ENCODE assay signal across 9 cellular contexts in genomic region chr19:17097593-17098126, GRCh38. TPM values are rescaled to one million over a fixed set of nuclear protein-coding genes. Genes with fewer than 3 reads are reported as not detected.
DNase-seq lines count a peak whose midpoint lies in the region; ATAC-seq and TF ChIP-seq lines count a peak whose summit lies in the region.
"Had no signal": no experiment of that assay in that cellular context is flagged by ENCODE, and none has a peak within 500 bp of the region (broad histone marks: within the 10 kb centered on the region; RNA-seq: fewer than 3 reads in every experiment).

No MANE protein-coding gene starts in this region.

- DNase-seq in CD8-positive, alpha-beta memory T cell: no peak
- DNase-seq in NCI-H460 (ENCODE audit: extremely low read depth, low read depth) (peak; percentile 52), fibroblast of mammary gland (ENCODE audit: low read depth) (peak; percentile 71), osteoblast (ENCODE audit: insufficient read length, low spot score, missing footprints) (peak; percentile 87), amygdala (lab: John Stamatoyannopoulos, UW) (no peak), KBM-7 (no peak), dedifferentiated amniotic fluid mesenchymal stem cell (ENCODE audit: extremely low spot score) (no peak)
- DNase-seq: hippocampal formation had no signal

- H3K4me1 Mint-ChIP-seq in CD8-positive, alpha-beta memory T cell: peaks cover 30 to 57% (median 43%) of the 10 kb centered on the region in 3 donors

- no peak overlapping the region for H3K4me3 ChIP-seq in CD8-positive, alpha-beta memory T cell (ENCODE audit: low read length)
- H3K4me3 ChIP-seq in fibroblast of mammary gland (ENCODE audit: control insufficient read depth, low read depth, low read length): no peak overlapping the region
- H3K4me3 ChIP-seq in osteoblast (ENCODE audit: insufficient read depth, low read length): no peak overlapping the region

- H3K4me3 Mint-ChIP-seq in CD8-positive, alpha-beta memory T cell: no peak overlapping the region

- no peak overlapping the region for H2AFZ ChIP-seq in osteoblast (ENCODE audit: low read length)

- H3K4me1 ChIP-seq in CD8-positive, alpha-beta memory T cell (ENCODE audit: insufficient read depth, low read length): no peaks in the 10 kb centered on the region
- H3K4me1 ChIP-seq in osteoblast (ENCODE audit: insufficient read depth, low read length): peaks cover 16% of the 10 kb centered on the region

- peaks cover 11% of the 10 kb centered on the region for H3K36me3 ChIP-seq in CD8-positive, alpha-beta memory T cell (ENCODE audit: insufficient read depth, low read length)
- peaks cover 24% of the 10 kb centered on the region for H3K36me3 ChIP-seq in osteoblast (ENCODE audit: insufficient read depth, low read length)

- H3K27ac ChIP-seq in CD8-positive, alpha-beta memory T cell (ENCODE audit: low read depth, low read length): peak overlapping the region; percentile 29
- peak overlapping the region; percentile 30 for H3K27ac ChIP-seq in osteoblast (ENCODE audit: low read depth, low read length)

- peaks cover 96% of the 10 kb centered on the region for H3K79me2 ChIP-seq in osteoblast (ENCODE audit: insufficient read depth, low read length)

- in situ Hi-C loops in KBM-7 (cut with MboI; ENCODE audit: low pct_unique_long_range_greater_than_20kb, low sequenced_read_pairs): no loop called here

- CTCF ChIA-PET in CD8-positive, alpha-beta memory T cell (lab: Charles Lee): no interaction called here

- peak overlapping the region; percentile 27 for H3K4me2 ChIP-seq in osteoblast (ENCODE audit: insufficient read depth, low read length)

- ATAC-seq in HG02840 (IDR thresholded peaks at IDR 0.05; ENCODE audit: low FRiP score, unreplicated experiment): no peak

- H3K9me3 Mint-ChIP-seq in CD8-positive, alpha-beta memory T cell: peaks cover 0 to 2% (median 0%) of the 10 kb centered on the region in 5 donors

- H4K20me1 ChIP-seq in osteoblast (ENCODE audit: insufficient read depth, low read length): peaks cover 16% of the 10 kb centered on the region

- H3K27me3 ChIP-seq in CD8-positive, alpha-beta memory T cell (ENCODE audit: insufficient read depth, low read length, poor library complexity, severe bottlenecking): no peaks in the 10 kb centered on the region
- H3K27me3 ChIP-seq in osteoblast (ENCODE audit: insufficient read depth, low read length): no peaks in the 10 kb centered on the region

- no peak for TF ChIP-seq CTCF in fibroblast of mammary gland (conservative IDR thresholded peaks at IDR 0.05; ENCODE audit: control insufficient read depth, insufficient read depth, low read depth, low read length)
- no peak for TF ChIP-seq CTCF in osteoblast (IDR thresholded peaks at IDR 0.05; ENCODE audit: extremely low read depth, low read depth, low read length)

- POLR2A ChIA-PET in CD8-positive, alpha-beta memory T cell (lab: Charles Lee): interaction anchor here (0.6 kb wide), 1 partner anchor 56 kb away, joined by 4 read pairs; no protein-coding TSS in a partner anchor

- peak overlapping the region in 3 of 8 donors; percentile 10 to 87 (median 17) for H3K27ac Mint-ChIP-seq in CD8-positive, alpha-beta memory T cell

- H3K27me3 Mint-ChIP-seq in CD8-positive, alpha-beta memory T cell: no peaks in the 10 kb centered on the region

- H3K9me3 ChIP-seq in CD8-positive, alpha-beta memory T cell (ENCODE audit: low read length): no peaks in the 10 kb centered on the region
- H3K9me3 ChIP-seq in osteoblast (ENCODE audit: low read depth, low read length): no peaks in the 10 kb centered on the region

- H3K36me3 Mint-ChIP-seq in CD8-positive, alpha-beta memory T cell: peaks cover under 1 to 51% (median 6%) of the 10 kb centered on the region in 3 donors

RNA-seq across cellular contexts. Expression of gene MYO9B, which starts 22.1 kb away (rescaled TPM):
- 100 to 1,000 TPM; 104 to 108 TPM for total RNA-seq in CD8-positive, alpha-beta memory T cell
- 24.9 TPM for polyA plus RNA-seq in CD8-positive, alpha-beta memory T cell
- total RNA-seq in NCI-H460 (2014; rRNA removed; shearing (Covaris generic)): 12.4 and 13.5 TPM in 2 replicates
- 25.4 and 38.0 TPM in 2 replicates for polyA plus RNA-seq in NCI-H460 (2014; cell fraction: nucleus; rRNA removed)
- total RNA-seq in osteoblast: 86.9 and 96.6 TPM in 2 replicates

RNA-seq across cellular contexts. Expression of gene HAUS8, which starts 22.4 kb away (rescaled TPM):
- total RNA-seq in CD8-positive, alpha-beta memory T cell: 10 to 100 TPM; 33.4 to 36.4 TPM
- polyA plus RNA-seq in CD8-positive, alpha-beta memory T cell: 9.7 TPM
- 5.1 and 7.2 TPM in 2 replicates for total RNA-seq in NCI-H460 (2014; rRNA removed; shearing (Covaris generic))
- 9.3 and 19.1 TPM in 2 replicates for polyA plus RNA-seq in NCI-H460 (2014; cell fraction: nucleus; rRNA removed)
- total RNA-seq in osteoblast: 1.8 and 2.1 TPM in 2 replicates

Comparison
In these comparisons a context has a peak if more than half of its experiments do, and no peak if none do; other contexts are left out.
1. DNase-seq: peak in NCI-H460 (single experiment), fibroblast of mammary gland (single experiment) and osteoblast (single experiment); none in CD8-positive, alpha-beta memory T cell (0 of 5), amygdala (0 of 56), KBM-7 (single experiment) and dedifferentiated amniotic fluid mesenchymal stem cell (single experiment).